24 cellular contexts compared by ENCODE assay signal in genomic region chr17:70886648-70887047, GRCh38.
"Had no signal": no experiment of that assay in that cellular context is flagged by ENCODE, and none has a peak within 500 bp of the region (broad histone marks: within the 10 kb centered on the region; RNA-seq: fewer than 3 reads in every experiment).

No MANE protein-coding gene starts in this region.

- ATAC-seq: HepG2, Panc1, PC-3, T-cell had no signal

- H3K27ac Mint-ChIP-seq: T-cell had no signal

- H3K4me1 Mint-ChIP-seq: T-cell had no signal

- H3K27ac ChIP-seq: RWPE1 had no signal

- H3K27me3 ChIP-seq: MG63 had no signal

- H3K4me3 ChIP-seq: MG63 had no signal

- H3K36me3 Mint-ChIP-seq: T-cell had no signal

- H3K4me3 Mint-ChIP-seq: T-cell had no signal

- DNase-seq: IMR-90; Karpas-422; KG1; MG63; NCI-H1092 treated with DMSO at 0.1 percent for 48 hours; NCI-H1436; NCI-H187; NCI-H2029; NCI-H2081 treated with DMSO at 0.1 percent for 48 hours; NCI-H2171; NCI-H226; NCI-H446; NCI-H510A; NCI-H524 treated with DMSO at 0.1 percent for 48 hours; NCI-H69; NCI-H774; NK-92 treated with Interleukin-12 subunit alpha and Interleukin-12 subunit beta, amount 100 ng/mL, for 24 hours; PC-3; SHP77; SW 1271; T-cell had no signal

- H3K9me3 ChIP-seq: MG63 had no signal

- H3K36me3 ChIP-seq: MG63 had no signal
